Comparison of ENCODE assay signal across 9 cellular contexts in genomic region chr5:171484460-171484899, GRCh38.
DNase-seq lines count a peak whose midpoint lies in the region; ATAC-seq and TF ChIP-seq lines count a peak whose summit lies in the region.
"Had no signal": no experiment of that assay in that cellular context is flagged by ENCODE, and none has a peak within 500 bp of the region (broad histone marks: within the 10 kb centered on the region; RNA-seq: fewer than 3 reads in every experiment).

No MANE protein-coding gene starts in this region.

- H3K4me1 Mint-ChIP-seq in glutamatergic neuron (ENCODE audit: low read depth, unreplicated experiment), result peaks cover 1% of the 10 kb centered on the region

- peaks cover 13% of the 10 kb centered on the region for H3K9me3 Mint-ChIP-seq in glutamatergic neuron (ENCODE audit: unreplicated experiment)
- H3K9me3 Mint-ChIP-seq: stimulated activated naive CD8-positive, alpha-beta T cell treated with anti-CD3 and anti-CD28 coated beads, Interleukin-15, Interleukin-2, amounts not matched to agents 100 ng/mL and 50 ng/mL, for 24 hours had no signal

- no peak for ATAC-seq in GM21528 (IDR thresholded peaks at IDR 0.05; ENCODE audit: low FRiP score, unreplicated experiment)
- no peak for ATAC-seq in HG02970 (IDR thresholded peaks at IDR 0.05; ENCODE audit: low FRiP score, unreplicated experiment)

- H3K27ac Mint-ChIP-seq in glutamatergic neuron (ENCODE audit: unreplicated experiment), result no peak overlapping the region
- H3K27ac Mint-ChIP-seq: stimulated activated naive CD8-positive, alpha-beta T cell treated with anti-CD3 and anti-CD28 coated beads, Interleukin-15, Interleukin-2, amounts not matched to agents 100 ng/mL and 50 ng/mL, for 24 hours had no signal

- H3K27me3 Mint-ChIP-seq in glutamatergic neuron (ENCODE audit: unreplicated experiment), result peaks cover 11% of the 10 kb centered on the region

- TF ChIP-seq CTCF in glutamatergic neuron (IDR thresholded peaks at IDR 0.05; ENCODE audit: partially characterized antibody, unreplicated experiment), result peak; percentile 78

- H3K36me3 Mint-ChIP-seq in glutamatergic neuron (ENCODE audit: unreplicated experiment), result no peaks in the 10 kb centered on the region

- H3K4me3 Mint-ChIP-seq in glutamatergic neuron (ENCODE audit: unreplicated experiment), result no peak overlapping the region
- H3K4me3 Mint-ChIP-seq: stimulated activated naive CD8-positive, alpha-beta T cell treated with anti-CD3 and anti-CD28 coated beads, Interleukin-15, Interleukin-2, amounts not matched to agents 100 ng/mL and 50 ng/mL, for 24 hours had no signal

- DNase-seq in GM04504 (ENCODE audit: low read depth) (peak; percentile 7), NCI-H1694 (lab: John Stamatoyannopoulos, UW) (peak; percentile 7), glutamatergic neuron (no peak), NCI-H2227 treated with DMSO at 0.1 percent for 48 hours (lab: John Stamatoyannopoulos, UW) (no peak)
- peak; percentile 53 for DNase-seq in activated T-cell treated with anti-CD3 and anti-CD28 coated beads, Interleukin-2, amount 50 U/mL, for 1 hour
- DNase-seq in stimulated activated CD4-positive, alpha-beta T cell treated with anti-CD3 and anti-CD28 coated beads, Interleukin-1b, Interleukin-23, amount 100 ng/mL, for 24 hours (ENCODE audit: low read depth in 4 of 4, low spot score in 1 of 4), result peak; percentile 25 to 45 (median 36)

Comparison
In these comparisons a context has a peak if more than half of its experiments do, and no peak if none do; other contexts are left out.
1. DNase-seq: peak in GM04504 (single experiment), NCI-H1694 (single experiment), activated T-cell treated with anti-CD3 and anti-CD28 coated beads, Interleukin-2, amount 50 U/mL, for 1 hour (single experiment) and stimulated activated CD4-positive, alpha-beta T cell treated with anti-CD3 and anti-CD28 coated beads, Interleukin-1b, Interleukin-23, amount 100 ng/mL, for 24 hours (4 of 4); none in glutamatergic neuron (single experiment) and NCI-H2227 treated with DMSO at 0.1 percent for 48 hours (single experiment).